Comparison of ENCODE assay signal across 14 cellular contexts in the genomic region with DNA sequence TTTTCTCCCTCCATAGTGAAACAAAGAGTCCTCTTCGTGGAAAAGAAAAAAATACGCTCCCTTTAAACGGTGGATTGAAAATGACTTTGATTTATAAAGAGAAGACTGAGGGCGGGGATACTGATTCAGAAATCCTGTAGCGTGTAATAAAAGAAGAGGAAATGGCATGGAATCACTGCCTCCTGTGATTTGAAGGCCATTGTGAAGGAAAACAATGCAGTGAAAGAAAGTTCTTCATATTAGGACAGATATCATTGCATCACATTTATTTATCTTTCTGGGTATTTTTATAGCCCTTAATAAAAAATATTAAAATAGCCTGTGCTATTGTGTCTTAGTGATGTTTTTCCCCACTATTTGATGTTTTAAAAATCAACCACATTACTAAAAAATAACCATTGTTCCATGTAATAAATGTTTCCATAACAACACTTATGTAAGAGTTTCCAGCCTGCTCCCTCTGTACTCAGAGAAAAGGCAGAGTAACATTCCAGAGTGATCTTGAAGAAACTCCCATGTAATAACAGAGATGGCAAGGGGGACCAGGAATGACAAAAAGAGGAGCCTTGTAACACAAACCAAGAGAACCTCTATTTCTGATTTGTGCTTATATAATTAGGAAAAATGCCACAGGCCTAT. TPM values are rescaled to one million over a fixed set of nuclear protein-coding genes. Genes with fewer than 3 reads are reported as not detected.
DNase-seq lines count a peak whose midpoint lies in the region; ATAC-seq and TF ChIP-seq lines count a peak whose summit lies in the region.
"Had no signal": no experiment of that assay in that cellular context is flagged by ENCODE, and none has a peak within 500 bp of the region (broad histone marks: within the 10 kb centered on the region; RNA-seq: fewer than 3 reads in every experiment).

No MANE protein-coding gene starts in this region.

- no peak overlapping the region for H3K9ac ChIP-seq in Karpas-422 (ENCODE audit: low read length)

- peak; percentile 50 for DNase-seq in AG10803 (ENCODE audit: low read depth)
- DNase-seq in cardiac fibroblast (ENCODE audit: low read depth in 2 of 2) = peak; percentile 42 to 74
- no peak for DNase-seq in immature natural killer cell
- no peak for DNase-seq in sigmoid colon
- DNase-seq in foreskin keratinocyte = no peak
- DNase-seq in Karpas-422 = no peak
- DNase-seq: activated CD4-positive, alpha-beta T cell treated with anti-CD3 and anti-CD28 coated beads, Interleukin-2, amount 50 U/mL, for 1 hour; central memory CD4-positive, alpha-beta T cell; NCI-H526 treated with DMSO at 0.1 percent for 48 hours; stimulated activated CD4-positive, alpha-beta T cell treated with anti-CD3 and anti-CD28 coated beads, Interleukin-12 subunit alpha, Interleukin-12 subunit beta, amount 100 ng/mL, for 4 hours had no signal

- no peak overlapping the region for H2AFZ ChIP-seq in Karpas-422 (ENCODE audit: low read length)

- TF ChIP-seq CTCF in AG10803 (conservative IDR thresholded peaks at IDR 0.05; ENCODE audit: low read length) = no peak
- TF ChIP-seq CTCF in cardiac fibroblast (IDR thresholded peaks at IDR 0.05; ENCODE audit: low read depth, low read length) = no peak
- no peak for TF ChIP-seq CTCF in sigmoid colon (IDR thresholded peaks at IDR 0.05)
- no peak for TF ChIP-seq CTCF in foreskin keratinocyte (conservative IDR thresholded peaks at IDR 0.05)

- peak overlapping the region in 4 of 6 donors; percentile 1 to 53 (median 14) for H3K27ac Mint-ChIP-seq in immature natural killer cell
- H3K27ac Mint-ChIP-seq: activated T-helper 2 cell treated with anti-CD3 and anti-CD28 coated beads, Interferon-gamma antibody, Interleukin-2, Interleukin-4, amounts not matched to agents 10 μg/mL and 5 μg/mL and 100 μg/mL, durations not matched to agents 14 hours and 24 hours and 36 hours; T-helper 1 cell treated with Interleukin-12 subunit alpha and Interleukin-12 subunit beta and Interleukin-4 antibody, amounts not matched to agents 30 μg/mL and 1 μg/mL, for 36 hours had no signal

- H3K9me3 Mint-ChIP-seq in immature natural killer cell = no peaks in the 10 kb centered on the region
- H3K9me3 Mint-ChIP-seq: activated T-helper 2 cell treated with anti-CD3 and anti-CD28 coated beads, Interferon-gamma antibody, Interleukin-2, Interleukin-4, amounts not matched to agents 10 μg/mL and 5 μg/mL and 100 μg/mL, durations not matched to agents 14 hours and 24 hours and 36 hours; T-helper 1 cell treated with Interleukin-12 subunit alpha and Interleukin-12 subunit beta and Interleukin-4 antibody, amounts not matched to agents 30 μg/mL and 1 μg/mL, for 36 hours had no signal

- H3K9me2 ChIP-seq in Karpas-422 (replicated peaks; ENCODE audit: insufficient read depth, low read length) = no peaks in the 10 kb centered on the region

- H3K79me2 ChIP-seq in Karpas-422 (ENCODE audit: low read length) = peaks cover 40% of the 10 kb centered on the region

- H3K27ac ChIP-seq in sigmoid colon (peak overlapping the region; percentile 66 to 96 (median 94)), foreskin keratinocyte (no peak overlapping the region), Karpas-422 (ENCODE audit: low read length) (no peak overlapping the region)

- H3K4me3 Mint-ChIP-seq in immature natural killer cell = no peak overlapping the region
- H3K4me3 Mint-ChIP-seq: T-helper 1 cell treated with Interleukin-12 subunit alpha and Interleukin-12 subunit beta and Interleukin-4 antibody, amounts not matched to agents 30 μg/mL and 1 μg/mL, for 36 hours had no signal

- H4K20me1 ChIP-seq in Karpas-422 (ENCODE audit: insufficient read depth, low read depth, low read length) = peaks cover 7% of the 10 kb centered on the region

- no peaks in the 10 kb centered on the region for H3K27me3 Mint-ChIP-seq in immature natural killer cell (ENCODE audit: low read depth in 3 of 3)

- peak in 1 of 4 donors; percentile 12 for TF ChIP-seq EP300 in sigmoid colon (IDR thresholded peaks at IDR 0.05)

- ATAC-seq in foreskin keratinocyte (no peak), HG03442 (IDR thresholded peaks at IDR 0.05; ENCODE audit: unreplicated experiment) (no peak), GM19395 (IDR thresholded peaks at IDR 0.05; ENCODE audit: unreplicated experiment) (no peak)

- no peak for TF ChIP-seq POLR2A in sigmoid colon (IDR thresholded peaks at IDR 0.05)

- H3K9me3 ChIP-seq in sigmoid colon = no peaks in the 10 kb centered on the region
- H3K9me3 ChIP-seq in Karpas-422 (ENCODE audit: low read length) = no peaks in the 10 kb centered on the region

- H3K4me3 ChIP-seq in AG10803 (ENCODE audit: low read length) (no peak overlapping the region), cardiac fibroblast (replicated peaks in 1 of 2; ENCODE audit: low read depth in 2 of 2, low read length in 2 of 2) (no peak overlapping the region), sigmoid colon (no peak overlapping the region), Karpas-422 (ENCODE audit: low read length) (no peak overlapping the region)

- peaks cover 7 to 34% of the 10 kb centered on the region in 2 donors for H3K4me1 Mint-ChIP-seq in immature natural killer cell

- peaks cover 0 to 11% (median 0%) of the 10 kb centered on the region in 4 donors for H3K36me3 ChIP-seq in sigmoid colon
- H3K36me3 ChIP-seq in Karpas-422 (ENCODE audit: insufficient read depth, low read length) = peaks cover 25% of the 10 kb centered on the region

- H3K4me2 ChIP-seq in Karpas-422 (ENCODE audit: low read depth, low read length, poor library complexity, severe bottlenecking) = no peak overlapping the region

- H3K27me3 ChIP-seq in sigmoid colon (no peaks in the 10 kb centered on the region), foreskin keratinocyte (no peaks in the 10 kb centered on the region), Karpas-422 (ENCODE audit: low read length) (no peaks in the 10 kb centered on the region)

- intact Hi-C loops in sigmoid colon (cut with DNase I) = loop anchor here (2.0 to 10.0 kb wide), 3 partner anchors 57 to 615 kb away; no protein-coding TSS in a partner anchor

- H3K36me3 Mint-ChIP-seq in immature natural killer cell = peaks cover 9 to 21% (median 16%) of the 10 kb centered on the region in 3 donors

- WGBS in sigmoid colon, 2 donors = 65 to 76% methylated on average over 5 of the region's 5 CpGs

- H3K4me1 ChIP-seq in sigmoid colon (peaks cover 0 to 61% (median 57%) of the 10 kb centered on the region in 4 donors), foreskin keratinocyte (peaks cover 14% of the 10 kb centered on the region), Karpas-422 (ENCODE audit: low read length) (no peaks in the 10 kb centered on the region)

RNA-seq across cellular contexts. Expression of gene MRPL33, which starts 8.0 kb away (rescaled TPM):
- polyA plus RNA-seq in immature natural killer cell (100 to 1,000 TPM; 190 to 266 (median 238) TPM), sigmoid colon (100 to 1,000 TPM; 110 to 208 (median 152) TPM), foreskin keratinocyte (169 and 190 TPM in 2 replicates)
- total RNA-seq in sigmoid colon (100 to 1,000 TPM; 178 to 324 (median 239) TPM), foreskin keratinocyte (90.5 and 111 TPM in 2 replicates)
- total RNA-seq in Karpas-422 (2014; rRNA removed; shearing (Covaris generic); ENCODE audit: low replicate concordance) = 54.9 and 112 TPM in 2 replicates

Comparison
In these comparisons a context has a peak if more than half of its experiments do, and no peak if none do; other contexts are left out.
1. DNase-seq: peak in AG10803 (single experiment) and cardiac fibroblast (2 of 2); none in immature natural killer cell (0 of 3), sigmoid colon (single experiment), foreskin keratinocyte (0 of 2) and Karpas-422 (single experiment).
2. H3K27ac ChIP-seq: peak in sigmoid colon (4 of 4); none in foreskin keratinocyte (single experiment) and Karpas-422 (single experiment).